Comparison of ENCODE assay signal across 10 cellular contexts in the genomic region with DNA sequence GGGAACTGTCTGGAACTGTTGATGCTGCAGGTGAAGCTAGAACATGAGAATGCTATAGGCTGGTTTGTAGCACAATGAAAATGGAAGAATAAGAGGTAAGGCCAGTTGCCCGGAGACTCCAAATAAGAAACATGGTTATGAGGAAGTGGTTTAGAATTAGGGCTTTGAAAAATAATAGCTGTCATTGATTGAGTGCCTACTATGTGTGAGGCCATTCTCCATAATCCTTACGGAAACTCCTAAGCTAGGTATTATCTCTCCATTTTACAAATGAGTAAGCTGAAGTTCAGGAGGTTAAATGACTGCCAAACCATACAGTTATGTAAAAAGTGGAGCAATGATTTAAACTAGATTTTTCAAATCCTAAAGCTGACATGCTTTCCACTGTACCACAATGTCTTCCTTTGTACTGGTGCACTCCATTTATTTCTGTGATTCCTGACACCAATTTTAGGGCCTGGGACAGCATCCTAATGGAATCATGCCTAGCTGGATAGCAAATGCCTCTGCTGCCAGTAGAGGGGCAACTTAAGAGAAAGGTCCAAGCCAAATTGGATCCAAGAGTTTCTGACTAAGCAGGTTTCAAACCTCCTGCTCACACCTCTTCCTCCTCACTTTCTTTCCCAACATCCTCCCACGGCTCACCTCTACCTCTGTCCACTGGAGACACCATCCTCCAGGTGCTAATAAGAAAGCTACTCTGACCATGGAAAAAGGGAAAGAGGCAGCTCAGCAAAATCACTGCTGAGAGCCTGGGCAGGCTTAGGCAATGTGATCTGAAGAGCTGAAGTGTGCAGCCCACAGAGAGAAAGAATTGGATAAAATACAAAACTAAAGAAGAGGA. TPM values are rescaled to one million over a fixed set of nuclear protein-coding genes. Genes with fewer than 3 reads are reported as not detected.
DNase-seq lines count a peak whose midpoint lies in the region; ATAC-seq and TF ChIP-seq lines count a peak whose summit lies in the region.
"Had no signal": no experiment of that assay in that cellular context is flagged by ENCODE, and none has a peak within 500 bp of the region (broad histone marks: within the 10 kb centered on the region; RNA-seq: fewer than 3 reads in every experiment).

No MANE protein-coding gene starts in this region.

- H3K4me3 ChIP-seq in smooth muscle cell (no peak overlapping the region), Caco-2 (ENCODE audit: low read depth, low read length) (no peak overlapping the region)

- POLR2A ChIA-PET in Caco-2 (lab: Charles Lee), result no interaction called here

- WGBS in smooth muscle cell (ENCODE audit: low lambda C conversion rate), result 85% methylated on average over 3 of the region's 3 CpGs

- ATAC-seq in HG03045 (IDR thresholded peaks at IDR 0.05; ENCODE audit: unreplicated experiment), result peak; percentile 46

- H3K27ac ChIP-seq in smooth muscle cell (ENCODE audit: low read depth), result peak overlapping the region; percentile 89

- H3K4me2 ChIP-seq in smooth muscle cell, result peak overlapping the region; percentile 62

- peak overlapping the region; percentile 55 for H3K27ac Mint-ChIP-seq in T-helper 2 cell treated with Interferon-gamma antibody and Interleukin-4, amounts not matched to agents 5 μg/mL and 100 μg/mL, for 36 hours
- peak overlapping the region; percentile 70 for H3K27ac Mint-ChIP-seq in activated T-helper 1 cell treated with anti-CD3 and anti-CD28 coated beads, Interleukin-12 subunit alpha, Interleukin-12 subunit beta, Interleukin-2, Interleukin-4 antibody, amounts not matched to agents 30 ng/mL and 10 ng/mL and 1 ng/mL, durations not matched to agents 14 hours and 24 hours and 36 hours
- no peak overlapping the region for H3K27ac Mint-ChIP-seq in Caco-2 (ENCODE audit: unreplicated experiment)

- intact Hi-C loops in activated T-helper 1 cell treated with anti-CD3 and anti-CD28 coated beads, Interleukin-12 subunit alpha, Interleukin-12 subunit beta, Interleukin-2, Interleukin-4 antibody, amounts not matched to agents 30 ng/mL and 10 ng/mL and 1 ng/mL, durations not matched to agents 14 hours and 24 hours and 36 hours (cut with micrococcal nuclease), result loop anchor here (5.0 kb wide), 7 partner anchors 48 to 363 kb away; partner anchors contain the start of gene PICALM
- intact Hi-C loops in Caco-2 (cut with micrococcal nuclease; ENCODE audit: unreplicated experiment), result no loop called here

- peak overlapping the region; percentile 56 for H3K9ac ChIP-seq in smooth muscle cell (ENCODE audit: low read depth)

- no peaks in the 10 kb centered on the region for H3K36me3 Mint-ChIP-seq in T-helper 2 cell treated with Interferon-gamma antibody and Interleukin-4, amounts not matched to agents 5 μg/mL and 100 μg/mL, for 36 hours (ENCODE audit: low read depth)
- H3K36me3 Mint-ChIP-seq in activated T-helper 1 cell treated with anti-CD3 and anti-CD28 coated beads, Interleukin-12 subunit alpha, Interleukin-12 subunit beta, Interleukin-2, Interleukin-4 antibody, amounts not matched to agents 30 ng/mL and 10 ng/mL and 1 ng/mL, durations not matched to agents 14 hours and 24 hours and 36 hours (ENCODE audit: low read depth), result no peaks in the 10 kb centered on the region
- H3K36me3 Mint-ChIP-seq in Caco-2 (ENCODE audit: insufficient read depth, unreplicated experiment), result no peaks in the 10 kb centered on the region

- H3K4me1 Mint-ChIP-seq in T-helper 2 cell treated with Interferon-gamma antibody and Interleukin-4, amounts not matched to agents 5 μg/mL and 100 μg/mL, for 36 hours (ENCODE audit: low read depth), result peaks cover 26% of the 10 kb centered on the region
- peaks cover 30% of the 10 kb centered on the region for H3K4me1 Mint-ChIP-seq in activated T-helper 1 cell treated with anti-CD3 and anti-CD28 coated beads, Interleukin-12 subunit alpha, Interleukin-12 subunit beta, Interleukin-2, Interleukin-4 antibody, amounts not matched to agents 30 ng/mL and 10 ng/mL and 1 ng/mL, durations not matched to agents 14 hours and 24 hours and 36 hours (ENCODE audit: low read depth)
- peaks cover 29% of the 10 kb centered on the region for H3K4me1 Mint-ChIP-seq in Caco-2 (ENCODE audit: low read depth, unreplicated experiment)

- no peaks in the 10 kb centered on the region for H3K27me3 Mint-ChIP-seq in T-helper 2 cell treated with Interferon-gamma antibody and Interleukin-4, amounts not matched to agents 5 μg/mL and 100 μg/mL, for 36 hours (ENCODE audit: low read depth)
- H3K27me3 Mint-ChIP-seq in activated T-helper 1 cell treated with anti-CD3 and anti-CD28 coated beads, Interleukin-12 subunit alpha, Interleukin-12 subunit beta, Interleukin-2, Interleukin-4 antibody, amounts not matched to agents 30 ng/mL and 10 ng/mL and 1 ng/mL, durations not matched to agents 14 hours and 24 hours and 36 hours (ENCODE audit: insufficient read depth), result no peaks in the 10 kb centered on the region
- H3K27me3 Mint-ChIP-seq in Caco-2 (ENCODE audit: insufficient read depth, unreplicated experiment), result no peaks in the 10 kb centered on the region

- CTCF ChIA-PET in Caco-2 (lab: Charles Lee), result interaction anchor here (1.1 to 1.3 kb wide), 2 partner anchors 74 to 78 kb away, joined by 4 to 7 read pairs; no protein-coding TSS in a partner anchor

- no peaks in the 10 kb centered on the region for H3K79me2 ChIP-seq in smooth muscle cell (ENCODE audit: low read depth)

- H3K36me3 ChIP-seq in smooth muscle cell (ENCODE audit: low read depth) (no peaks in the 10 kb centered on the region), Caco-2 (ENCODE audit: control insufficient read depth, insufficient read depth, low read length) (no peaks in the 10 kb centered on the region)

- H3K9me3 ChIP-seq in smooth muscle cell (replicated peaks; ENCODE audit: low read depth) (no peaks in the 10 kb centered on the region), Caco-2 (peaks cover 4% of the 10 kb centered on the region)

- DNase-seq in T-helper 2 cell treated with Interferon-gamma antibody and Interleukin-4, amounts not matched to agents 5 μg/mL and 100 μg/mL, for 36 hours (ENCODE audit: low spot score), result no peak
- DNase-seq in T-helper 2 cell (no peak), smooth muscle cell (lab: John Stamatoyannopoulos, UW; ENCODE audit: unreplicated experiment) (no peak), T-helper 9 cell (no peak), Caco-2 (no peak), NCI-H1092 (lab: John Stamatoyannopoulos, UW) (no peak)
- DNase-seq in activated T-helper 1 cell treated with anti-CD3 and anti-CD28 coated beads, Interleukin-12 subunit alpha, Interleukin-12 subunit beta, Interleukin-2, Interleukin-4 antibody, amounts not matched to agents 30 ng/mL and 10 ng/mL and 1 ng/mL, durations not matched to agents 14 hours and 24 hours and 36 hours (ENCODE audit: low spot score), result no peak
- DNase-seq: 8988T, hippocampal formation had no signal

- H3K9me3 Mint-ChIP-seq in T-helper 2 cell treated with Interferon-gamma antibody and Interleukin-4, amounts not matched to agents 5 μg/mL and 100 μg/mL, for 36 hours, result no peaks in the 10 kb centered on the region
- H3K9me3 Mint-ChIP-seq in activated T-helper 1 cell treated with anti-CD3 and anti-CD28 coated beads, Interleukin-12 subunit alpha, Interleukin-12 subunit beta, Interleukin-2, Interleukin-4 antibody, amounts not matched to agents 30 ng/mL and 10 ng/mL and 1 ng/mL, durations not matched to agents 14 hours and 24 hours and 36 hours, result no peaks in the 10 kb centered on the region
- peaks cover 8% of the 10 kb centered on the region for H3K9me3 Mint-ChIP-seq in Caco-2 (ENCODE audit: unreplicated experiment)

- no peak for TF ChIP-seq CTCF in smooth muscle cell (IDR thresholded peaks at IDR 0.05; ENCODE audit: borderline replicate concordance, insufficient read depth, poor library complexity, severe bottlenecking)
- TF ChIP-seq CTCF in Caco-2 (IDR thresholded peaks at IDR 0.05; ENCODE audit: insufficient read depth in 1 of 2, low read depth in 1 of 2, low read length in 1 of 2, severe bottlenecking in 1 of 2, unreplicated experiment in 1 of 2), result no peak

- peak overlapping the region; percentile 20 for H2AFZ ChIP-seq in smooth muscle cell (ENCODE audit: low read depth)

- no TSS peak for BruUV-seq in Caco-2 (replicated peaks; lab: Mats Ljungman, UMichigan)

- no peaks in the 10 kb centered on the region for H3F3A ChIP-seq in smooth muscle cell (ENCODE audit: low read depth)

- H3K4me1 ChIP-seq in smooth muscle cell (ENCODE audit: low read depth) (peaks cover 6% of the 10 kb centered on the region), Caco-2 (peaks cover 56% of the 10 kb centered on the region)

- H3K27me3 ChIP-seq in smooth muscle cell (ENCODE audit: low read depth) (no peaks in the 10 kb centered on the region), Caco-2 (replicated peaks; ENCODE audit: control insufficient read depth, insufficient read depth, low read length) (no peaks in the 10 kb centered on the region)

- H3K4me3 Mint-ChIP-seq in T-helper 2 cell treated with Interferon-gamma antibody and Interleukin-4, amounts not matched to agents 5 μg/mL and 100 μg/mL, for 36 hours, result no peak overlapping the region
- peak overlapping the region; percentile 9 for H3K4me3 Mint-ChIP-seq in activated T-helper 1 cell treated with anti-CD3 and anti-CD28 coated beads, Interleukin-12 subunit alpha, Interleukin-12 subunit beta, Interleukin-2, Interleukin-4 antibody, amounts not matched to agents 30 ng/mL and 10 ng/mL and 1 ng/mL, durations not matched to agents 14 hours and 24 hours and 36 hours
- no peak overlapping the region for H3K4me3 Mint-ChIP-seq in Caco-2 (ENCODE audit: unreplicated experiment)

- no peaks in the 10 kb centered on the region for H4K20me1 ChIP-seq in smooth muscle cell (ENCODE audit: low read depth)

RNA-seq across cellular contexts. Expression of gene PICALM, which starts 46.9 kb away (rescaled TPM):
- 174 and 177 TPM in 2 replicates for total RNA-seq in activated T-helper 1 cell treated with anti-CD3 and anti-CD28 coated beads, Interleukin-12 subunit alpha, Interleukin-12 subunit beta, Interleukin-2, Interleukin-4 antibody, amounts not matched to agents 30 ng/mL and 10 ng/mL and 1 ng/mL, durations not matched to agents 14 hours and 24 hours and 36 hours
- total RNA-seq in smooth muscle cell (420 and 421 TPM in 2 replicates), Caco-2 (2022) (321 and 331 TPM in 2 replicates)
- 72.9 and 75.4 TPM in 2 replicates for polyA plus RNA-seq in smooth muscle cell
